17 cellular contexts compared by ENCODE assay signal in genomic region chr2:16106619-16107018, GRCh38.
"Had no signal": no experiment of that assay in that cellular context is flagged by ENCODE, and none has a peak within 500 bp of the region (broad histone marks: within the 10 kb centered on the region; RNA-seq: fewer than 3 reads in every experiment).

No MANE protein-coding gene starts in this region.

- H3K9me3 ChIP-seq: body of pancreas, colonic mucosa, sigmoid colon, spleen had no signal

- H3K27ac ChIP-seq: body of pancreas, colonic mucosa, sigmoid colon, spleen had no signal

- H3K36me3 ChIP-seq: colonic mucosa, sigmoid colon, spleen had no signal

- DNase-seq: activated B cell treated with CpG ODN at 0.5 μM for 24 hours; activated CD4-positive, alpha-beta memory T cell treated with anti-CD3 and anti-CD28 coated beads, Interleukin-2, amount 10 ng/mL, durations not matched to agents 7 days and 5 days; activated CD4-positive, alpha-beta T cell treated with anti-CD3 and anti-CD28 coated beads for 4 hours; activated CD8-positive, alpha-beta memory T cell treated with anti-CD3 and anti-CD28 coated beads, Interleukin-2, amount 10 ng/mL, durations not matched to agents 7 days and 5 days; activated naive CD4-positive, alpha-beta T cell treated with Interleukin-2 at 50 U/mL for 16 hours; activated naive CD8-positive, alpha-beta T cell treated with anti-CD3 and anti-CD28 coated beads, Interleukin-2, amount 10 ng/mL, durations not matched to agents 7 days and 5 days; body of pancreas; central memory CD4-positive, alpha-beta T cell; colonic mucosa; mesenchymal stem cell; natural killer cell; posterior cingulate gyrus; sigmoid colon; spleen; stimulated activated naive B cell treated with anti-CD40 and anti-IgM and Interleukin-4, amounts not matched to agents 10 μg/mL and 1 μg/mL and 100 μg/mL, for 72 hours; T-cell had no signal

- H3K4me3 ChIP-seq: body of pancreas, colonic mucosa, sigmoid colon, spleen had no signal

- FAIRE-seq: frontal cortex had no signal

- ATAC-seq: activated CD8-positive, alpha-beta memory T cell treated with anti-CD3 and anti-CD28 coated beads, Interleukin-2, amount 10 ng/mL, durations not matched to agents 7 days and 5 days; body of pancreas; natural killer cell; stimulated activated naive B cell treated with anti-CD40 and anti-IgM and Interleukin-4, amounts not matched to agents 10 μg/mL and 1 μg/mL and 100 μg/mL, for 72 hours; T-cell had no signal

- H3K4me1 ChIP-seq: colonic mucosa, sigmoid colon, spleen had no signal

- H3K27me3 ChIP-seq: body of pancreas, colonic mucosa had no signal
